1 cellular context compared by ENCODE assay signal in the genomic region with DNA sequence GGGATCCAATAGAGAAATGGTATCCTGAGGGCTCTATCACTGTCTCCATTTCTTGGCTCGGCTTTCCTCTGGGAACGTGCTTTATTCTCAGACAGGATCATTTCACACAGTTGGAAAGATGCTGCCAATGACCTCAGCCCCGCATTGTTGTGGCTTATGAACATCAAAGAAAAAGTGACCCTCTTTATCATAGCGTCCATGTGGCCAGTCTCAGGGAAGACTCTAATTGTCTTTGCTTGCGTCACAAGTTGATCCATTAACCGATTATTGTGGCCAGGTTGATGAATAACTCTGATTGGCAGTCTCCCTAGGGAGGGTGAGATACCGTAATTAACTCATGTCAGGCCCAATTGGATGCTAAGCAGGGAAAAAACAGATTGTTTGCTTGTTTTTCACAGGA.
TF ChIP-seq lines count a peak whose summit lies in the region.

No MANE protein-coding gene starts in this region.

TF ChIP-seq in H1, 55 proteins besides CTCF, POLR2A, EP300 and RAD21:
- TF ChIP-seq FOSL1 (IDR thresholded peaks at IDR 0.05; ENCODE audit: insufficient read depth, low read depth, low read length) (no peak), SUZ12 (IDR thresholded peaks at IDR 0.05; ENCODE audit: low read length) (no peak), CREB1 (IDR thresholded peaks at IDR 0.05) (no peak), POLR2AphosphoS5 (IDR thresholded peaks at IDR 0.05; ENCODE audit: low read depth, low read length) (no peak), POU5F1 (IDR thresholded peaks at IDR 0.05; ENCODE audit: low read depth, low read length) (no peak), SP2 (IDR thresholded peaks at IDR 0.05; ENCODE audit: low read length) (no peak), SAP30 (IDR thresholded peaks at IDR 0.05; ENCODE audit: insufficient read depth, insufficient replicate concordance, low read length) (no peak), ASH2L (IDR thresholded peaks at IDR 0.05; ENCODE audit: low read length) (no peak), SIN3A (conservative IDR thresholded peaks at IDR 0.05 in 1 of 2, IDR thresholded peaks at IDR 0.05 in 1 of 2; ENCODE audit: low read depth in 1 of 2, low read length in 2 of 2) (no peak), ZNF274 (IDR thresholded peaks at IDR 0.05; ENCODE audit: borderline replicate concordance, extremely low read depth, low read length) (no peak)
